22 cellular contexts compared by ENCODE assay signal in the genomic region with DNA sequence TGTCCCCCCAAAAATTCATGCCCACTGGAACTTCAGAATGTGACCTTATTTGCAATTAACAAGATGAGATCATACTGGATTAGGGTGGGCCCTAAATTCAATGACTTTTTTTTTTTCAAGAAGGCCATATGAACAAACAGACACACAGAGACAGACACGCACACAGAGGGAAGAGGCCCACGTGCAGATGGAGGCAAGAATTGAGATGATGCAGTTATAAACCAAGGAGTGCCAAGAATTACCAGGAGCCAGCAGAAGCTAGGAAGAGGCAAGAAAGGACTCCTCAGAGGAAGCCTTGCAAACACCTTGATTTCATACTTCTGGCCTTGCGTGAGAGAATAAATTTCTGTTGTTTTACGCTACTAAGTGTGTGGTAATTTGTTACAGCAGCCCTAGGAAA.
DNase-seq lines count a peak whose midpoint lies in the region; ATAC-seq lines count a peak whose summit lies in the region.
"Had no signal": no experiment of that assay in that cellular context is flagged by ENCODE, and none has a peak within 500 bp of the region (broad histone marks: within the 10 kb centered on the region; RNA-seq: fewer than 3 reads in every experiment).

No MANE protein-coding gene starts in this region.

- peak overlapping the region; percentile 75 for H3K27ac Mint-ChIP-seq in T-helper 1 cell treated with Interleukin-12 subunit alpha and Interleukin-12 subunit beta and Interleukin-4 antibody, amounts not matched to agents 30 μg/mL and 1 μg/mL, for 36 hours
- H3K27ac Mint-ChIP-seq in activated naive CD4-positive, alpha-beta T cell treated with anti-CD3 and anti-CD28 coated beads, Interleukin-2, amount 50 U/mL, for 24 hours, result peak overlapping the region; percentile 97
- H3K27ac Mint-ChIP-seq in activated naive CD8-positive, alpha-beta T cell treated with anti-CD3 and anti-CD28 coated beads, Interleukin-2, amount 50 U/mL, for 24 hours, result peak overlapping the region; percentile 94
- H3K27ac Mint-ChIP-seq: mesothelial cell of epicardium; naive B cell; stimulated activated memory B cell treated with anti-CD40 and anti-IgM and Interleukin-4, amounts not matched to agents 10 μg/mL and 1 μg/mL and 100 μg/mL, for 72 hours had no signal

- H3K27me3 Mint-ChIP-seq in T-helper 1 cell treated with Interleukin-12 subunit alpha and Interleukin-12 subunit beta and Interleukin-4 antibody, amounts not matched to agents 30 μg/mL and 1 μg/mL, for 36 hours (ENCODE audit: low read depth), result no peaks in the 10 kb centered on the region
- no peaks in the 10 kb centered on the region for H3K27me3 Mint-ChIP-seq in activated naive CD4-positive, alpha-beta T cell treated with anti-CD3 and anti-CD28 coated beads, Interleukin-2, amount 50 U/mL, for 24 hours
- no peaks in the 10 kb centered on the region for H3K27me3 Mint-ChIP-seq in activated naive CD8-positive, alpha-beta T cell treated with anti-CD3 and anti-CD28 coated beads, Interleukin-2, amount 50 U/mL, for 24 hours
- H3K27me3 Mint-ChIP-seq: naive B cell; stimulated activated memory B cell treated with anti-CD40 and anti-IgM and Interleukin-4, amounts not matched to agents 10 μg/mL and 1 μg/mL and 100 μg/mL, for 72 hours had no signal

- peak overlapping the region; percentile 41 for H3K4me3 Mint-ChIP-seq in T-helper 1 cell treated with Interleukin-12 subunit alpha and Interleukin-12 subunit beta and Interleukin-4 antibody, amounts not matched to agents 30 μg/mL and 1 μg/mL, for 36 hours
- H3K4me3 Mint-ChIP-seq in activated naive CD4-positive, alpha-beta T cell treated with anti-CD3 and anti-CD28 coated beads, Interleukin-2, amount 50 U/mL, for 24 hours, result peak overlapping the region; percentile 75
- peak overlapping the region; percentile 78 for H3K4me3 Mint-ChIP-seq in activated naive CD8-positive, alpha-beta T cell treated with anti-CD3 and anti-CD28 coated beads, Interleukin-2, amount 50 U/mL, for 24 hours
- H3K4me3 Mint-ChIP-seq: mesothelial cell of epicardium; naive B cell; stimulated activated memory B cell treated with anti-CD40 and anti-IgM and Interleukin-4, amounts not matched to agents 10 μg/mL and 1 μg/mL and 100 μg/mL, for 72 hours had no signal

- ATAC-seq in activated naive CD8-positive, alpha-beta T cell treated with anti-CD3 and anti-CD28 coated beads, Interleukin-2, amount 50 U/mL, for 24 hours, result peak; percentile 67
- ATAC-seq in GM18498 (IDR thresholded peaks at IDR 0.05; ENCODE audit: unreplicated experiment) (no peak), HG02852 (IDR thresholded peaks at IDR 0.05; ENCODE audit: unreplicated experiment) (no peak)
- ATAC-seq: psoas muscle; stimulated activated memory B cell treated with anti-CD40 and anti-IgM and Interleukin-4, amounts not matched to agents 10 μg/mL and 1 μg/mL and 100 μg/mL, for 72 hours had no signal

- H3K4me1 Mint-ChIP-seq in T-helper 1 cell treated with Interleukin-12 subunit alpha and Interleukin-12 subunit beta and Interleukin-4 antibody, amounts not matched to agents 30 μg/mL and 1 μg/mL, for 36 hours (ENCODE audit: low read depth), result peaks cover 44% of the 10 kb centered on the region
- H3K4me1 Mint-ChIP-seq in activated naive CD4-positive, alpha-beta T cell treated with anti-CD3 and anti-CD28 coated beads, Interleukin-2, amount 50 U/mL, for 24 hours, result peaks cover 96% of the 10 kb centered on the region
- peaks cover 92% of the 10 kb centered on the region for H3K4me1 Mint-ChIP-seq in activated naive CD8-positive, alpha-beta T cell treated with anti-CD3 and anti-CD28 coated beads, Interleukin-2, amount 50 U/mL, for 24 hours
- H3K4me1 Mint-ChIP-seq: mesothelial cell of epicardium had no signal

- H3K36me3 Mint-ChIP-seq in T-helper 1 cell treated with Interleukin-12 subunit alpha and Interleukin-12 subunit beta and Interleukin-4 antibody, amounts not matched to agents 30 μg/mL and 1 μg/mL, for 36 hours (ENCODE audit: low read depth), result peaks cover 6% of the 10 kb centered on the region
- H3K36me3 Mint-ChIP-seq in activated naive CD4-positive, alpha-beta T cell treated with anti-CD3 and anti-CD28 coated beads, Interleukin-2, amount 50 U/mL, for 24 hours, result peaks cover 6% of the 10 kb centered on the region
- H3K36me3 Mint-ChIP-seq in activated naive CD8-positive, alpha-beta T cell treated with anti-CD3 and anti-CD28 coated beads, Interleukin-2, amount 50 U/mL, for 24 hours (ENCODE audit: low read depth), result peaks cover 2% of the 10 kb centered on the region
- H3K36me3 Mint-ChIP-seq: mesothelial cell of epicardium; naive B cell; stimulated activated memory B cell treated with anti-CD40 and anti-IgM and Interleukin-4, amounts not matched to agents 10 μg/mL and 1 μg/mL and 100 μg/mL, for 72 hours had no signal

- DNase-seq in T-helper 1 cell, result no peak
- no peak for DNase-seq in activated naive CD4-positive, alpha-beta T cell treated with Interleukin-2 at 50 U/mL for 16 hours
- DNase-seq in activated naive CD8-positive, alpha-beta T cell treated with anti-CD3 and anti-CD28 coated beads, Interleukin-2, amount 50 U/mL, for 24 hours, result no peak
- no peak for DNase-seq in HCEC 1CT
- DNase-seq: 8988T; amniotic stem cell; effector CD4-positive, alpha-beta T cell; naive B cell; NCI-H1417; NCI-H2029 treated with DMSO at 0.1 percent for 48 hours; NCI-H345; NCI-H774; occipital lobe; psoas muscle; sigmoid colon; stimulated activated CD4-positive, alpha-beta T cell treated with anti-CD3 and anti-CD28 coated beads, Interleukin-4, amount 100 ng/mL, for 24 hours had no signal

- H3K9me3 Mint-ChIP-seq in T-helper 1 cell treated with Interleukin-12 subunit alpha and Interleukin-12 subunit beta and Interleukin-4 antibody, amounts not matched to agents 30 μg/mL and 1 μg/mL, for 36 hours, result peaks cover 2% of the 10 kb centered on the region
- H3K9me3 Mint-ChIP-seq in activated naive CD4-positive, alpha-beta T cell treated with anti-CD3 and anti-CD28 coated beads, Interleukin-2, amount 50 U/mL, for 24 hours, result peaks cover 13% of the 10 kb centered on the region
- H3K9me3 Mint-ChIP-seq in activated naive CD8-positive, alpha-beta T cell treated with anti-CD3 and anti-CD28 coated beads, Interleukin-2, amount 50 U/mL, for 24 hours, result no peaks in the 10 kb centered on the region
- H3K9me3 Mint-ChIP-seq: mesothelial cell of epicardium; stimulated activated memory B cell treated with anti-CD40 and anti-IgM and Interleukin-4, amounts not matched to agents 10 μg/mL and 1 μg/mL and 100 μg/mL, for 72 hours had no signal
